1 cellular context compared by ENCODE assay signal in the genomic region with DNA sequence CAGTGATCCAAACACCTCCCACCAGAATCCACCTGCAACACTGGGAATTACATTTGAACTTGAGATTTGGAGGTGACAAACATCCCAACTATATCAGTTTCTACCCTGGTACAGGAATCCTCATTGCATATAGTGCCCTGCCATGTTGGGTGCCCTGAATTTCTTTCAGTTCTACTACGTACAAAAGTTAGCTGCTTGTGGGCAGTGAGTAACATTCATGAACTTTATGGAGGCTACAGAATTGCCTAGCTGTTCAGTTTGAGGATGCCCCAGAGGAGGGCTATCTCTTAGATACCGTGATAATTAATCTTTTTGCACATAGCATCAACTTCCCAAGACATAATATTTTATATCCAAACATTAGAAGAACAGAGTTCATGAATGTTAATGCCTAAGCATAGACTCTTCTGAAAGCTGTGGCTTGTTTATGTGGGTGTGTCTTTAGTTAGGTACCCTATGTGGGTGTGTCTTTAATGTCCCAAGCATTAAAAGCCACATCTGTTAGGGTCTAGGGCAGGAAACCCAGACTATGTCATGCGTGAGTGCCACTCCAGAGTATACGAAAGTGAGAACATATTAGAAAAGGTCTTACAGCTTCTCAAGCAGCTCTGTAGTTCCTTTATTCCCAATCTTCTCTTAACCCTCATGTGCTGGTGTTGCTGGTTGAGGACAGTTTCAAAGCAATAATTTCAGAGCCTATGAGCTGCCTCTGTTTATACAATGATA.
TF ChIP-seq lines count a peak whose summit lies in the region.

No MANE protein-coding gene starts in this region.

TF ChIP-seq in GM12878, 131 proteins besides CTCF, POLR2A, EP300 and RAD21 (continued from another document):
- TF ChIP-seq, protein P1, sequence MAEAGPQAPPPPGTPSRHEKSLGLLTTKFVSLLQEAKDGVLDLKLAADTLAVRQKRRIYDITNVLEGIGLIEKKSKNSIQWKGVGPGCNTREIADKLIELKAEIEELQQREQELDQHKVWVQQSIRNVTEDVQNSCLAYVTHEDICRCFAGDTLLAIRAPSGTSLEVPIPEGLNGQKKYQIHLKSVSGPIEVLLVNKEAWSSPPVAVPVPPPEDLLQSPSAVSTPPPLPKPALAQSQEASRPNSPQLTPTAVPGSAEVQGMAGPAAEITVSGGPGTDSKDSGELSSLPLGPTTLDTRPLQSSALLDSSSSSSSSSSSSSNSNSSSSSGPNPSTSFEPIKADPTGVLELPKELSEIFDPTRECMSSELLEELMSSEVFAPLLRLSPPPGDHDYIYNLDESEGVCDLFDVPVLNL (IDR thresholded peaks at IDR 0.05; ENCODE audit: low read depth, low read length), result no peak
- TF ChIP-seq SREBF2 (IDR thresholded peaks at IDR 0.05; ENCODE audit: low read length) (no peak), SMC3 (IDR thresholded peaks at IDR 0.05; ENCODE audit: borderline replicate concordance, low read length) (no peak), TBL1XR1 (IDR thresholded peaks at IDR 0.05; ENCODE audit: low read depth, low read length) (no peak), ZBED1 (IDR thresholded peaks at IDR 0.05; ENCODE audit: borderline replicate concordance) (no peak), MYB (IDR thresholded peaks at IDR 0.05; ENCODE audit: borderline replicate concordance, low read depth, low read length) (no peak), ETV6 (conservative IDR thresholded peaks at IDR 0.05 in 1 of 2, IDR thresholded peaks at IDR 0.05 in 1 of 2; ENCODE audit: borderline replicate concordance in 1 of 2, low read depth in 1 of 2) (no peak), BACH1 (IDR thresholded peaks at IDR 0.05; ENCODE audit: borderline replicate concordance) (no peak), SUPT20H (IDR thresholded peaks at IDR 0.05; ENCODE audit: borderline replicate concordance, control insufficient read depth, low read depth, low read length) (no peak), ZNF622 (IDR thresholded peaks at IDR 0.05) (no peak)
- TF ChIP-seq, protein P2, sequence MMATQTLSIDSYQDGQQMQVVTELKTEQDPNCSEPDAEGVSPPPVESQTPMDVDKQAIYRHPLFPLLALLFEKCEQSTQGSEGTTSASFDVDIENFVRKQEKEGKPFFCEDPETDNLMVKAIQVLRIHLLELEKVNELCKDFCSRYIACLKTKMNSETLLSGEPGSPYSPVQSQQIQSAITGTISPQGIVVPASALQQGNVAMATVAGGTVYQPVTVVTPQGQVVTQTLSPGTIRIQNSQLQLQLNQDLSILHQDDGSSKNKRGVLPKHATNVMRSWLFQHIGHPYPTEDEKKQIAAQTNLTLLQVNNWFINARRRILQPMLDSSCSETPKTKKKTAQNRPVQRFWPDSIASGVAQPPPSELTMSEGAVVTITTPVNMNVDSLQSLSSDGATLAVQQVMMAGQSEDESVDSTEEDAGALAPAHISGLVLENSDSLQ (IDR thresholded peaks at IDR 0.05), result no peak
- TF ChIP-seq, protein P3, sequence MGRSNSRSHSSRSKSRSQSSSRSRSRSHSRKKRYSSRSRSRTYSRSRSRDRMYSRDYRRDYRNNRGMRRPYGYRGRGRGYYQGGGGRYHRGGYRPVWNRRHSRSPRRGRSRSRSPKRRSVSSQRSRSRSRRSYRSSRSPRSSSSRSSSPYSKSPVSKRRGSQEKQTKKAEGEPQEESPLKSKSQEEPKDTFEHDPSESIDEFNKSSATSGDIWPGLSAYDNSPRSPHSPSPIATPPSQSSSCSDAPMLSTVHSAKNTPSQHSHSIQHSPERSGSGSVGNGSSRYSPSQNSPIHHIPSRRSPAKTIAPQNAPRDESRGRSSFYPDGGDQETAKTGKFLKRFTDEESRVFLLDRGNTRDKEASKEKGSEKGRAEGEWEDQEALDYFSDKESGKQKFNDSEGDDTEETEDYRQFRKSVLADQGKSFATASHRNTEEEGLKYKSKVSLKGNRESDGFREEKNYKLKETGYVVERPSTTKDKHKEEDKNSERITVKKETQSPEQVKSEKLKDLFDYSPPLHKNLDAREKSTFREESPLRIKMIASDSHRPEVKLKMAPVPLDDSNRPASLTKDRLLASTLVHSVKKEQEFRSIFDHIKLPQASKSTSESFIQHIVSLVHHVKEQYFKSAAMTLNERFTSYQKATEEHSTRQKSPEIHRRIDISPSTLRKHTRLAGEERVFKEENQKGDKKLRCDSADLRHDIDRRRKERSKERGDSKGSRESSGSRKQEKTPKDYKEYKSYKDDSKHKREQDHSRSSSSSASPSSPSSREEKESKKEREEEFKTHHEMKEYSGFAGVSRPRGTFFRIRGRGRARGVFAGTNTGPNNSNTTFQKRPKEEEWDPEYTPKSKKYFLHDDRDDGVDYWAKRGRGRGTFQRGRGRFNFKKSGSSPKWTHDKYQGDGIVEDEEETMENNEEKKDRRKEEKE (IDR thresholded peaks at IDR 0.05), result no peak
- TF ChIP-seq, protein P4, sequence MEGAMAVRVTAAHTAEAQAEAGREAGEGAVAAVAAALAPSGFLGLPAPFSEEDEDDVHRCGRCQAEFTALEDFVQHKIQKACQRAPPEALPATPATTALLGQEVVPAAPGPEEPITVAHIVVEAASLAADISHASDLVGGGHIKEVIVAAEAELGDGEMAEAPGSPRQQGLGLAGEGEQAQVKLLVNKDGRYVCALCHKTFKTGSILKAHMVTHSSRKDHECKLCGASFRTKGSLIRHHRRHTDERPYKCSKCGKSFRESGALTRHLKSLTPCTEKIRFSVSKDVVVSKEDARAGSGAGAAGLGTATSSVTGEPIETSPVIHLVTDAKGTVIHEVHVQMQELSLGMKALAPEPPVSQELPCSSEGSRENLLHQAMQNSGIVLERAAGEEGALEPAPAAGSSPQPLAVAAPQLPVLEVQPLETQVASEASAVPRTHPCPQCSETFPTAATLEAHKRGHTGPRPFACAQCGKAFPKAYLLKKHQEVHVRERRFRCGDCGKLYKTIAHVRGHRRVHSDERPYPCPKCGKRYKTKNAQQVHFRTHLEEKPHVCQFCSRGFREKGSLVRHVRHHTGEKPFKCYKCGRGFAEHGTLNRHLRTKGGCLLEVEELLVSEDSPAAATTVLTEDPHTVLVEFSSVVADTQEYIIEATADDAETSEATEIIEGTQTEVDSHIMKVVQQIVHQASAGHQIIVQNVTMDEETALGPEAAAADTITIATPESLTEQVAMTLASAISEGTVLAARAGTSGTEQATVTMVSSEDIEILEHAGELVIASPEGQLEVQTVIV (IDR thresholded peaks at IDR 0.05; ENCODE audit: borderline replicate concordance, partially characterized antibody), result no peak
